In genomic region chr5:15376803-15377202, GRCh38 we compare ENCODE assay signal across 24 cellular contexts.
DNase-seq lines count a peak whose midpoint lies in the region; ATAC-seq, FAIRE-seq and TF ChIP-seq lines count a peak whose summit lies in the region.
"Had no signal": no experiment of that assay in that cellular context is flagged by ENCODE, and none has a peak within 500 bp of the region (broad histone marks: within the 10 kb centered on the region; RNA-seq: fewer than 3 reads in every experiment).

No MANE protein-coding gene starts in this region.

- H3K4me3 Mint-ChIP-seq in naive thymus-derived CD8-positive, alpha-beta T cell, result no peak overlapping the region
- H3K4me3 Mint-ChIP-seq in CD14-positive monocyte, result no peak overlapping the region
- H3K4me3 Mint-ChIP-seq: CD4-positive, alpha-beta memory T cell; H9; HFFc6 had no signal

- DNase-seq in HepG2 (ENCODE audit: low spot score) (no peak), bronchial epithelial cell (ENCODE audit: low read depth) (peak; percentile 28), iris pigment epithelial cell (ENCODE audit: low read depth) (peak; percentile 77), upper lobe of right lung (no peak), CD14-positive monocyte (ENCODE audit: low spot score) (no peak), NCI-H1930 (lab: John Stamatoyannopoulos, UW) (no peak)
- no peak for DNase-seq in naive thymus-derived CD8-positive, alpha-beta T cell
- DNase-seq: BE2C; Caco-2; CD4-positive, alpha-beta memory T cell; DMS 273 treated with DMSO at 0.1 percent for 48 hours; DMS79 treated with DMSO at 0.1 percent for 48 hours; H9; HFFc6; NCI-H1092 treated with DMSO at 0.1 percent for 48 hours; NCI-H146; NCI-H2029 treated with DMSO at 0.1 percent for 48 hours; NCI-H2171 treated with DMSO at 0.1 percent for 48 hours; NCI-H446; NCI-H526; Peyer's patch had no signal

- H3K9me3 ChIP-seq in liver (ENCODE audit: control insufficient read depth in 4 of 4, low read length in 3 of 4) (no peaks in the 10 kb centered on the region), HepG2 (ENCODE audit: low read length) (no peaks in the 10 kb centered on the region), upper lobe of right lung (no peaks in the 10 kb centered on the region)
- H3K9me3 ChIP-seq: A549, BE2C, Caco-2, Peyer's patch had no signal

- CTCF ChIA-PET in HepG2 (lab: Yijun Ruan, JAX; ENCODE audit: low intra/inter-chr PET ratio, low total read pairs), result no interaction called here

- no peak overlapping the region for H2AFZ ChIP-seq in HepG2 (ENCODE audit: low read length)

- TF ChIP-seq POLR2A in HepG2 (IDR thresholded peaks at IDR 0.05; ENCODE audit: insufficient read depth in 1 of 2, low read depth in 2 of 2, low read length in 2 of 2), result no peak

- peak in 1 of 2 donors; percentile 18 for TF ChIP-seq RAD21 in liver (IDR thresholded peaks at IDR 0.05)
- no peak for TF ChIP-seq RAD21 in HepG2 (CRISPR knock-in tag; IDR thresholded peaks at IDR 0.05)

- H3K27ac ChIP-seq in liver (ENCODE audit: low read depth in 1 of 2, low read length in 2 of 2), result no peak overlapping the region
- H3K27ac ChIP-seq in HepG2 (ENCODE audit: extremely low read length, insufficient read depth, low read length), result no peak overlapping the region
- no peak overlapping the region for H3K27ac ChIP-seq in upper lobe of right lung
- H3K27ac ChIP-seq: A549, Peyer's patch had no signal

- TF ChIP-seq EP300 in HepG2 (IDR thresholded peaks at IDR 0.05; ENCODE audit: low read depth in 2 of 2, low read length in 2 of 2) (no peak), HepG2 (CRISPR knock-in tag; IDR thresholded peaks at IDR 0.05; ENCODE audit: borderline replicate concordance) (no peak)

- H3K36me3 Mint-ChIP-seq in naive thymus-derived CD8-positive, alpha-beta T cell, result no peaks in the 10 kb centered on the region
- H3K36me3 Mint-ChIP-seq in CD14-positive monocyte, result no peaks in the 10 kb centered on the region
- H3K36me3 Mint-ChIP-seq: CD4-positive, alpha-beta memory T cell had no signal

- H3K36me3 ChIP-seq in liver (ENCODE audit: control insufficient read depth in 4 of 4, insufficient read depth in 3 of 4, low read depth in 1 of 4, low read length in 3 of 4) (no peaks in the 10 kb centered on the region), HepG2 (replicated peaks in 1 of 2; ENCODE audit: control insufficient read depth in 1 of 2, insufficient read depth in 2 of 2, low read length in 2 of 2) (no peaks in the 10 kb centered on the region), bronchial epithelial cell (ENCODE audit: control insufficient read depth, insufficient read depth, low read length) (no peaks in the 10 kb centered on the region), upper lobe of right lung (no peaks in the 10 kb centered on the region)
- H3K36me3 ChIP-seq: BE2C, Peyer's patch had no signal

- H3K27me3 Mint-ChIP-seq in naive thymus-derived CD8-positive, alpha-beta T cell, result no peaks in the 10 kb centered on the region
- no peaks in the 10 kb centered on the region for H3K27me3 Mint-ChIP-seq in CD14-positive monocyte (ENCODE audit: low read depth in 3 of 3)
- H3K27me3 Mint-ChIP-seq: CD4-positive, alpha-beta memory T cell had no signal

- intact Hi-C loops in HepG2 (cut with micrococcal nuclease; ENCODE audit: unreplicated experiment) (no loop called here), upper lobe of right lung (cut with DNase I) (no loop called here), CD14-positive monocyte (cut with micrococcal nuclease) (no loop called here)

- H3K9ac ChIP-seq in liver (ENCODE audit: low read depth in 1 of 2, low read length in 2 of 2) (no peak overlapping the region), HepG2 (ENCODE audit: insufficient read depth, low read depth, low read length) (no peak overlapping the region)

- POLR2A ChIA-PET in HepG2 (lab: Yijun Ruan, JAX), result no interaction called here
- POLR2A ChIA-PET in naive thymus-derived CD8-positive, alpha-beta T cell (lab: Charles Lee), result no interaction called here

- no peak for ATAC-seq in HepG2
- peak; percentile 53 for ATAC-seq in upper lobe of right lung
- ATAC-seq in naive thymus-derived CD8-positive, alpha-beta T cell, result no peak
- ATAC-seq: A549, K562 had no signal

- BruUV-seq in HepG2 (replicated peaks; lab: Mats Ljungman, UMichigan), result no TSS peak

- H3K9me3 Mint-ChIP-seq in naive thymus-derived CD8-positive, alpha-beta T cell, result peaks cover 0 to 25% (median 2%) of the 10 kb centered on the region in 9 donors
- H3K9me3 Mint-ChIP-seq in CD14-positive monocyte, result peaks cover 0 to 11% (median 5%) of the 10 kb centered on the region in 7 donors
- H3K9me3 Mint-ChIP-seq: H9, HFFc6 had no signal

- TF ChIP-seq CTCF in liver (IDR thresholded peaks at IDR 0.05; ENCODE audit: low read depth, low read length, missing input control) (no peak), HepG2 (CRISPR knock-in tag; IDR thresholded peaks at IDR 0.05) (no peak), bronchial epithelial cell (IDR thresholded peaks at IDR 0.05; ENCODE audit: insufficient read depth, low read length, severe bottlenecking) (no peak), upper lobe of right lung (IDR thresholded peaks at IDR 0.05) (no peak), CD14-positive monocyte (IDR thresholded peaks at IDR 0.05) (no peak)

- in situ Hi-C loops in HepG2 (cut with HindIII; ENCODE audit: extremely low pct_ligation_motif_present, low pct_unique_long_range_greater_than_20kb), result no loop called here

- H3K27me3 ChIP-seq in liver (ENCODE audit: control insufficient read depth in 4 of 4, insufficient read depth in 4 of 4, low read length in 3 of 4), result no peaks in the 10 kb centered on the region
- no peaks in the 10 kb centered on the region for H3K27me3 ChIP-seq in HepG2 (ENCODE audit: control insufficient read depth in 1 of 2, insufficient read depth in 2 of 2, low read length in 2 of 2)
- no peaks in the 10 kb centered on the region for H3K27me3 ChIP-seq in bronchial epithelial cell (ENCODE audit: control insufficient read depth, insufficient read depth, low read length)
- H3K27me3 ChIP-seq in upper lobe of right lung, result no peaks in the 10 kb centered on the region
- H3K27me3 ChIP-seq: BE2C, Peyer's patch had no signal

- peaks cover 0 to 20% (median 10%) of the 10 kb centered on the region in 4 donors for H3K4me1 ChIP-seq in liver (ENCODE audit: control insufficient read depth in 4 of 4, insufficient read depth in 4 of 4, low read length in 3 of 4)
- H3K4me1 ChIP-seq in HepG2 (ENCODE audit: insufficient read depth, low read length), result no peaks in the 10 kb centered on the region
- no peaks in the 10 kb centered on the region for H3K4me1 ChIP-seq in upper lobe of right lung
- H3K4me1 ChIP-seq: A549, BE2C, Caco-2, Peyer's patch had no signal

- no peaks in the 10 kb centered on the region for H3K79me2 ChIP-seq in HepG2 (ENCODE audit: insufficient read depth, low read length)

- WGBS in liver, result 58% methylated on average over 2 of the region's 2 CpGs
- 0% methylated on average over 2 of the region's 2 CpGs for WGBS in HepG2 (ENCODE audit: low lambda C conversion rate)

- no peak overlapping the region for H3K4me3 ChIP-seq in liver (ENCODE audit: low read depth in 1 of 3, low read length in 3 of 3)
- H3K4me3 ChIP-seq in HepG2 (replicated peaks in 1 of 3; ENCODE audit: insufficient read depth in 1 of 3, low read depth in 2 of 3, low read length in 3 of 3), result no peak overlapping the region
- no peak overlapping the region for H3K4me3 ChIP-seq in bronchial epithelial cell (ENCODE audit: low read depth, low read length)
- no peak overlapping the region for H3K4me3 ChIP-seq in upper lobe of right lung
- H3K4me3 ChIP-seq: A549, K562, Peyer's patch had no signal

- H3K4me2 ChIP-seq in HepG2 (ENCODE audit: low read depth, low read length), result no peak overlapping the region
- H3K4me2 ChIP-seq: A549 had no signal

- no peaks in the 10 kb centered on the region for H3K4me1 Mint-ChIP-seq in naive thymus-derived CD8-positive, alpha-beta T cell
- H3K4me1 Mint-ChIP-seq in CD14-positive monocyte, result no peaks in the 10 kb centered on the region
- H3K4me1 Mint-ChIP-seq: CD4-positive, alpha-beta memory T cell had no signal

- FAIRE-seq in HepG2 (lab: Jason Lieb, UNC) (no peak), bronchial epithelial cell (lab: Jason Lieb, UNC) (no peak)
- FAIRE-seq: A549, K562 had no signal

- no peaks in the 10 kb centered on the region for H4K20me1 ChIP-seq in HepG2 (ENCODE audit: insufficient read depth, low read length)

- H3K27ac Mint-ChIP-seq in naive thymus-derived CD8-positive, alpha-beta T cell, result no peak overlapping the region
- H3K27ac Mint-ChIP-seq in CD14-positive monocyte, result no peak overlapping the region
- H3K27ac Mint-ChIP-seq: CD4-positive, alpha-beta memory T cell; H9; HFFc6 had no signal

TF ChIP-seq in liver, 16 proteins besides CTCF, POLR2A, EP300 and RAD21:
- TF ChIP-seq HNF4G (IDR thresholded peaks at IDR 0.05) (peak; percentile 16), MAX (IDR thresholded peaks at IDR 0.05) (no peak), RXRA (IDR thresholded peaks at IDR 0.05) (peak in 1 of 2 donors; percentile 37), HNF4A (conservative IDR thresholded peaks at IDR 0.05) (peak; percentile 50 to 60)

TF ChIP-seq in HepG2, 621 proteins besides CTCF, POLR2A, EP300 and RAD21 (continues in another document):
- TF ChIP-seq TRIM24 (CRISPR knock-in tag; IDR thresholded peaks at IDR 0.05), result no peak

Comparison
In these comparisons a context has a peak if more than half of its experiments do, and no peak if none do; other contexts are left out.
1. DNase-seq: peak in bronchial epithelial cell (single experiment) and iris pigment epithelial cell (single experiment); none in HepG2 (single experiment), upper lobe of right lung (single experiment), naive thymus-derived CD8-positive, alpha-beta T cell (0 of 10), CD14-positive monocyte (single experiment) and NCI-H1930 (0 of 2).